In genomic region chr18:11033503-11033902, GRCh38 we compare ENCODE assay signal across 33 cellular contexts.
"Had no signal": no experiment of that assay in that cellular context is flagged by ENCODE, and none has a peak within 500 bp of the region (broad histone marks: within the 10 kb centered on the region; RNA-seq: fewer than 3 reads in every experiment).

No MANE protein-coding gene starts in this region.

- ATAC-seq: activated naive CD4-positive, alpha-beta T cell treated with anti-CD3 and anti-CD28 coated beads, Interleukin-2, amount 50 U/mL, for 72 hours; activated naive CD8-positive, alpha-beta T cell treated with anti-CD3 and anti-CD28 coated beads, Interleukin-2, amount 50 U/mL, for 24 hours; activated T-cell treated with anti-CD3 and anti-CD28 coated beads, Interleukin-2, amount 50 U/mL, for 4 hours; activated T-cell treated with anti-CD3 and anti-CD28 coated beads, Interleukin-2, amount 50 U/mL, for 72 hours; activated T-helper 17 cell treated with anti-CD3 and anti-CD28 coated beads, Interleukin-2, amount 50 U/mL, for 72 hours; body of pancreas had no signal

- H3K27me3 ChIP-seq: adrenal gland, ascending aorta, body of pancreas, brain microvascular endothelial cell, breast epithelium, cardiac muscle cell had no signal

- DNase-seq: activated effector memory CD4-positive, alpha-beta T cell treated with anti-CD3 and anti-CD28 coated beads, Interleukin-2, amount 50 U/mL, for 16 hours; activated effector memory CD4-positive, alpha-beta T cell treated with Interleukin-2 at 50 U/mL for 16 hours; activated gamma-delta T cell; activated gamma-delta T cell treated with Interleukin-2 at 50 U/mL for 16 hours; activated naive CD4-positive, alpha-beta T cell; activated naive CD4-positive, alpha-beta T cell treated with anti-CD3 and anti-CD28 coated beads for 36 hours; activated naive CD4-positive, alpha-beta T cell treated with anti-CD3 and anti-CD28 coated beads, Interleukin-2, amount 10 ng/mL, durations not matched to agents 7 days and 5 days; activated naive CD4-positive, alpha-beta T cell treated with anti-CD3 and anti-CD28 coated beads, Interleukin-2, amount 50 U/mL, for 16 hours; activated naive CD4-positive, alpha-beta T cell treated with Interleukin-2 at 50 U/mL for 16 hours; activated naive CD8-positive, alpha-beta T cell treated with anti-CD3 and anti-CD28 coated beads for 36 hours; activated naive CD8-positive, alpha-beta T cell treated with anti-CD3 and anti-CD28 coated beads, Interleukin-2, amount 10 ng/mL, durations not matched to agents 7 days and 5 days; activated naive CD8-positive, alpha-beta T cell treated with anti-CD3 and anti-CD28 coated beads, Interleukin-2, amount 50 U/mL, for 24 hours; activated T-cell treated with anti-CD3 and anti-CD28 coated beads, Interleukin-2, amount 50 U/mL, for 24 hours; activated T-cell treated with anti-CD3 and anti-CD28 coated beads, Interleukin-2, amount 50 U/mL, for 4 hours; activated T-cell treated with anti-CD3 and anti-CD28 coated beads, Interleukin-2, amount 50 U/mL, for 48 hours; activated T-cell treated with anti-CD3 and anti-CD28 coated beads, Interleukin-2, amount 50 U/mL, for 72 hours; adrenal gland; amniotic stem cell; amygdala; anterior cingulate cortex; aorta; body of pancreas; brain microvascular endothelial cell; caudate nucleus; central memory CD4-positive, alpha-beta T cell; cerebellar nuclear complex had no signal

- H3K9me3 ChIP-seq: adrenal gland, ascending aorta, body of pancreas, breast epithelium had no signal

- FAIRE-seq: astrocyte, bronchial epithelial cell had no signal

- H3K4me1 ChIP-seq: ascending aorta, breast epithelium had no signal

- H3K36me3 ChIP-seq: adrenal gland, ascending aorta, brain microvascular endothelial cell, breast epithelium, cardiac muscle cell had no signal

- H3K27ac ChIP-seq: adrenal gland, ascending aorta, body of pancreas, brain microvascular endothelial cell, breast epithelium, cardiac muscle cell had no signal

- H3K4me3 ChIP-seq: adrenal gland, ascending aorta, body of pancreas, breast epithelium, cardiac muscle cell had no signal
